Comparison of ENCODE assay signal across 8 cellular contexts in genomic region chr2:72145658-72146329, GRCh38.
DNase-seq lines count a peak whose midpoint lies in the region; ATAC-seq and TF ChIP-seq lines count a peak whose summit lies in the region.

No MANE protein-coding gene starts in this region.

- peaks cover 62% of the 10 kb centered on the region for H3K4me1 ChIP-seq in muscle layer of colon (ENCODE audit: insufficient read depth, low read length)

- peaks cover 44 to 64% of the 10 kb centered on the region in 2 donors for H3K27me3 ChIP-seq in muscle layer of colon (ENCODE audit: control insufficient read depth in 1 of 2, insufficient read depth in 2 of 2, low read length in 2 of 2)

- TF ChIP-seq CTCF in coronary artery (IDR thresholded peaks at IDR 0.05), result no peak

- no peak overlapping the region for H3K27ac Mint-ChIP-seq in stimulated activated naive CD8-positive, alpha-beta T cell treated with anti-CD3 and anti-CD28 coated beads, Interleukin-15, Interleukin-2, amounts not matched to agents 100 ng/mL and 50 ng/mL, for 24 hours

- H3K27me3 Mint-ChIP-seq in stimulated activated naive CD8-positive, alpha-beta T cell treated with anti-CD3 and anti-CD28 coated beads, Interleukin-15, Interleukin-2, amounts not matched to agents 100 ng/mL and 50 ng/mL, for 24 hours, result peaks cover 69% of the 10 kb centered on the region

- H3K4me3 ChIP-seq in coronary artery (peak overlapping the region; percentile 80), muscle layer of colon (ENCODE audit: low read depth in 1 of 2, low read length in 2 of 2) (peak overlapping the region; percentile 41 to 45)

- H3K9me3 Mint-ChIP-seq in stimulated activated naive CD8-positive, alpha-beta T cell treated with anti-CD3 and anti-CD28 coated beads, Interleukin-15, Interleukin-2, amounts not matched to agents 100 ng/mL and 50 ng/mL, for 24 hours, result no peaks in the 10 kb centered on the region

- peak overlapping the region; percentile 52 for H3K4me3 Mint-ChIP-seq in stimulated activated naive CD8-positive, alpha-beta T cell treated with anti-CD3 and anti-CD28 coated beads, Interleukin-15, Interleukin-2, amounts not matched to agents 100 ng/mL and 50 ng/mL, for 24 hours

- H3K27ac ChIP-seq in coronary artery (peak overlapping the region; percentile 62 to 90), muscle layer of colon (ENCODE audit: low read depth, low read length) (no peak overlapping the region)

- no peak overlapping the region for H3K9ac ChIP-seq in muscle layer of colon (ENCODE audit: low read length)

- peaks cover 3% of the 10 kb centered on the region for H3K9me3 ChIP-seq in muscle layer of colon (ENCODE audit: low read length)

- H3K4me1 Mint-ChIP-seq in stimulated activated naive CD8-positive, alpha-beta T cell treated with anti-CD3 and anti-CD28 coated beads, Interleukin-15, Interleukin-2, amounts not matched to agents 100 ng/mL and 50 ng/mL, for 24 hours (ENCODE audit: low read depth), result peaks cover 51% of the 10 kb centered on the region

- ATAC-seq in stimulated activated naive CD8-positive, alpha-beta T cell treated with anti-CD3 and anti-CD28 coated beads, Interleukin-15, Interleukin-2, amounts not matched to agents 100 U/mL and 50 U/mL, for 24 hours, result no peak
- ATAC-seq in HG02642 (IDR thresholded peaks at IDR 0.05; ENCODE audit: poor library complexity, unreplicated experiment), result no peak

- no peaks in the 10 kb centered on the region for H3K36me3 ChIP-seq in muscle layer of colon (ENCODE audit: insufficient read depth, low read length)

- no peak for DNase-seq in stimulated activated naive CD8-positive, alpha-beta T cell treated with anti-CD3 and anti-CD28 coated beads, Interleukin-15, Interleukin-2, amounts not matched to agents 100 U/mL and 50 U/mL, for 24 hours
- peak; percentile 68 for DNase-seq in coronary artery (ENCODE audit: low spot score)
- no peak for DNase-seq in medulla oblongata (ENCODE audit: extremely low spot score)
- DNase-seq in NOMO-1 treated with dmso at 0.1 percent for 144 hours (lab: John Stamatoyannopoulos, UW; ENCODE audit: unreplicated experiment), result no peak
- no peak for DNase-seq in NCI-H82 (lab: John Stamatoyannopoulos, UW)

- H3K36me3 Mint-ChIP-seq in stimulated activated naive CD8-positive, alpha-beta T cell treated with anti-CD3 and anti-CD28 coated beads, Interleukin-15, Interleukin-2, amounts not matched to agents 100 ng/mL and 50 ng/mL, for 24 hours (ENCODE audit: low read depth), result peaks cover 3% of the 10 kb centered on the region
